ENCODE assay signal across 1 cellular context in the genomic region with DNA sequence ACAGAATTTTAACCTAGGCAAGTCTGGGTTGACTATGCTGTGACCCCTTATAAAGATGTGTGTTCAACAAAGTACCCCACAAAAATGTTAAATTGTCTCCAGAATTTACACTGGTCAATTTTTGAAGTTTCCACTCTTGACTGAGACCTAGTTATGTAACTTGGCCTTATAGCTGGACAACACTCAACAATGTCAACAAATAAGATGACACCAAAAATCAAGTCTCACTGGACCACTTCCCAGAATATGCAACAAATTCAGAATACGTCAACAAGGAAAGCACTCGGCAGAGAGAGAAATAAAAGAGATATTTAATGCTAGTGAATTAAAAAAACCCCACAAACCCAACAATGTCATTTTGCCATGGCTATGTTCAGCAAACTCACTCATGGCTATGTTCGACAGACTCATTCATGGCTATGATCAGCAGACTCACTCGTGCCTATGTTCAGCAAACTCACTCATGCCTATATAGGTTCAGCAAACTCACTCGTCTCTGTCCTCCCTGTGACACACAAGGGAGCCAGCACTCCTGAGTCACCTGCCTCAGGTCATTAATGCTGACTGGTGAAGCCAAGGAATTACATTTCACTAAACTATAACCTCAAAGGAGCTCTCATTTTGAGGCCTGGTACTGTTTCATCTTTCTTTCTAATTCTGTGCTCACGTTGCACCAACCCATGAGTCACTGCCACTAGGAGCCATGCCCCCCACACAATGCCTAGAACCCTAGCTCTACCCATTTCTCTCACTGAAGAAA.
TF ChIP-seq lines count a peak whose summit lies in the region.

No MANE protein-coding gene starts in this region.

TF ChIP-seq in IMR-90, 13 proteins besides CTCF, POLR2A, EP300 and RAD21:
- TF ChIP-seq NFE2L2 (IDR thresholded peaks at IDR 0.05; ENCODE audit: low read depth, low read length) (no peak), FOS (IDR thresholded peaks at IDR 0.05; ENCODE audit: low read depth, low read length) (no peak), SMC3 (IDR thresholded peaks at IDR 0.05; ENCODE audit: low read depth, low read length) (no peak), ELK1 (IDR thresholded peaks at IDR 0.05; ENCODE audit: borderline replicate concordance, low read depth, low read length) (no peak)
